In the genomic region with DNA sequence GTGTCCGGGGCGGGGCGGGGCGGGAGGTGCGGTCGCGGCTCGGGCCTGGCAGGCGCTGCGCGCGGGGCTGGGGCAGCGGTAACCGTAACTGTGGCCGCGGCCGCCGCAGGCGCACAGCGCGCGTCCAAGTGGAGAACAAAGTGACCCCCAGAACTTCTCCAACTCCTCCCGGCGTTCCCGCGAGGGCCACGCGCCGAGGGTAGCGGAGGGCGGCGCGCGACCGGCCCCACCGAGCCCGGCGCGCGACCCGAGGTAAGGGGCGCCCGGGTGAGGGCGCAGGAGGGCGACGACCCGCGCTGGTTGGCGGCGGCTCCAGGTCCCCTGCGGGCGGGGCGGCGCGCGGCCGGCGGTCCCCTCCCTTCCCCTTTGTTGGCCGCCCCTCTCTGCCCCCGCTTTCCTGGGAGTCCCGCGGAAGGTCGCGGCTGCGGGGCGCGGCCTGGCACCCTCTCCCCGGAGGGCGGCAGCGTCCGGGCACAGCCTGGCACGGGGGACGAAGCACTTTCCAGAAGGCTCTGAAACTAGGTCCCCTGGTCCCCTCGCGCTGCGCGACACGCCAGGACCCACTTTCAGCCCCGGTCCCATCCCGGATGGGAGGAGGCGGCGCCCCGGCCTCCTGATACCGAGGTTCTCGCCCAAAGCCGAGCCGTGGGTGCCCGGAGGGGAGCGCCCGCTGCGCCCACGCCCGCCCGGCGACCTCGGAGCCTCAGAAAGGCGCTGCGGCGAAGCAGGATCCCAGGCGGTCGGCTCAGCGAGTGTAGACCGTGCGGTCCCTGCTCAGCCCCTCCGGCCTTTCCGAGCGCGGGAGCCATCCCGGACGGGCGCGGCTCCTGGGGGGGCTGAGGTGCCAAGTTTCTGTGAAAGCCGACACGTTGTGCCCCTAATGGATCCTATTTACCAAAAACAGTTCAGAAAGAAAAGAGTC, we compare ENCODE assay signal across 9 cellular contexts. TPM values are rescaled to one million over a fixed set of nuclear protein-coding genes. Genes with fewer than 3 reads are reported as not detected.
DNase-seq lines count a peak whose midpoint lies in the region; ATAC-seq and TF ChIP-seq lines count a peak whose summit lies in the region.
"Had no signal": no experiment of that assay in that cellular context is flagged by ENCODE, and none has a peak within 500 bp of the region (broad histone marks: within the 10 kb centered on the region; RNA-seq: fewer than 3 reads in every experiment).

A gene (plus strand): TSS at position 75 of the 922 bp plus-strand sequence. CDS start 133,909 bp downstream, outside the sequence.

- no peak for TF ChIP-seq RAD21 in liver (IDR thresholded peaks at IDR 0.05)

- H3K4me1 Mint-ChIP-seq in chondrocyte (ENCODE audit: low read depth): peaks cover 15% of the 10 kb centered on the region

- H3K27me3 Mint-ChIP-seq in chondrocyte (ENCODE audit: low read depth): no peaks in the 10 kb centered on the region

- no peaks in the 10 kb centered on the region for H3K9me3 Mint-ChIP-seq in chondrocyte (ENCODE audit: low read depth)

- WGBS in liver: 2% methylated on average over 114 of the region's 114 CpGs

- H3K27ac Mint-ChIP-seq in chondrocyte (ENCODE audit: unreplicated experiment): peak within 1 kb of the TSS; percentile 49

- H3K9me3 ChIP-seq in Panc1 (ENCODE audit: control insufficient read depth, insufficient read depth, low read depth, low read length) (no peaks in the 10 kb centered on the region), liver (ENCODE audit: control insufficient read depth in 4 of 4, low read length in 3 of 4) (no peaks in the 10 kb centered on the region)

- CTCF ChIA-PET in Panc1 (lab: Charles Lee): no interaction called here

- H3K36me3 ChIP-seq in Panc1 (ENCODE audit: control insufficient read depth, insufficient read depth, low read length) (no peaks in the 10 kb centered on the region), liver (ENCODE audit: control insufficient read depth in 4 of 4, insufficient read depth in 3 of 4, low read depth in 1 of 4, low read length in 3 of 4) (no peaks in the 10 kb centered on the region)

- intact Hi-C loops in Panc1 (cut with micrococcal nuclease; ENCODE audit: unreplicated experiment): no loop called here

- H3K36me3 Mint-ChIP-seq in chondrocyte (ENCODE audit: low read depth): no peaks in the 10 kb centered on the region

- POLR2A ChIA-PET in Panc1 (lab: Charles Lee): interaction anchor here (0.8 kb wide), 1 partner anchor 14 kb away, joined by 3 read pairs; no protein-coding TSS in a partner anchor

- peak; percentile 37 for DNase-seq in NCI-H1105 (lab: John Stamatoyannopoulos, UW)
- DNase-seq in NCI-H1105 treated with DMSO at 0.1 percent for 48 hours (lab: John Stamatoyannopoulos, UW): no peak
- DNase-seq in Panc1 (ENCODE audit: low read depth, low spot score): no peak
- no peak for DNase-seq in chondrocyte (ENCODE audit: low spot score)
- DNase-seq in stimulated activated CD4-positive, alpha-beta T cell treated with anti-CD3 and anti-CD28 coated beads, TNF-alpha, amount 100 ng/mL, for 24 hours (ENCODE audit: low read depth in 3 of 3): peak in 2 of 3 experiments; percentile 6 to 35

- H3K27me3 ChIP-seq in Panc1 (ENCODE audit: control insufficient read depth, insufficient read depth, low read length) (no peaks in the 10 kb centered on the region), liver (ENCODE audit: control insufficient read depth in 4 of 4, insufficient read depth in 4 of 4, low read length in 3 of 4) (peaks cover 0 to 14% (median 8%) of the 10 kb centered on the region in 4 donors)

- no peak within 1 kb of the TSS for H3K9ac ChIP-seq in liver (ENCODE audit: low read depth in 1 of 2, low read length in 2 of 2)

- no peak for TF ChIP-seq CTCF in Panc1 (IDR thresholded peaks at IDR 0.05)
- TF ChIP-seq CTCF in chondrocyte (IDR thresholded peaks at IDR 0.05): peak; percentile 36
- TF ChIP-seq CTCF in liver (IDR thresholded peaks at IDR 0.05; ENCODE audit: low read depth, low read length, missing input control): no peak

- peak; percentile 90 for ATAC-seq in Panc1
- ATAC-seq in HG02852 (IDR thresholded peaks at IDR 0.05; ENCODE audit: unreplicated experiment): no peak
- ATAC-seq in GM21381 (IDR thresholded peaks at IDR 0.05; ENCODE audit: unreplicated experiment): no peak

- H3K4me1 ChIP-seq in Panc1 (ENCODE audit: control insufficient read depth, insufficient read depth, low read length) (peaks cover 18% of the 10 kb centered on the region; the same call in 1 of the 2 replicates), liver (ENCODE audit: control insufficient read depth in 4 of 4, insufficient read depth in 4 of 4, low read length in 3 of 4) (peaks cover 5 to 16% (median 11%) of the 10 kb centered on the region in 4 donors)

- H3K4me3 ChIP-seq in Panc1 (ENCODE audit: low read depth in 2 of 2, low read length in 2 of 2): peak within 1 kb of the TSS; percentile 77 to 91
- peak within 1 kb of the TSS in 2 of 3 donors; percentile 8 to 52 for H3K4me3 ChIP-seq in liver (ENCODE audit: low read depth in 1 of 3, low read length in 3 of 3)

- H3K27ac ChIP-seq in Panc1 (ENCODE audit: low read length): peak within 1 kb of the TSS; percentile 80
- no peak within 1 kb of the TSS for H3K27ac ChIP-seq in liver (ENCODE audit: low read depth in 1 of 2, low read length in 2 of 2)
- H3K27ac ChIP-seq: C4-2B had no signal

- BruUV-seq in Panc1 (replicated peaks; lab: Mats Ljungman, UMichigan): no TSS peak

- peak within 1 kb of the TSS; percentile 74 for H3K4me3 Mint-ChIP-seq in chondrocyte (ENCODE audit: unreplicated experiment)

- in situ Hi-C loops in Panc1 (cut with HindIII; ENCODE audit: low pct_unique_long_range_greater_than_20kb, low sequenced_read_pairs): no loop called here

TF ChIP-seq in liver, 16 proteins besides CTCF, POLR2A, EP300 and RAD21:
- TF ChIP-seq, protein P1, sequence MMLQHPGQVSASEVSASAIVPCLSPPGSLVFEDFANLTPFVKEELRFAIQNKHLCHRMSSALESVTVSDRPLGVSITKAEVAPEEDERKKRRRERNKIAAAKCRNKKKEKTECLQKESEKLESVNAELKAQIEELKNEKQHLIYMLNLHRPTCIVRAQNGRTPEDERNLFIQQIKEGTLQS (IDR thresholded peaks at IDR 0.05): no peak
- TF ChIP-seq, protein P2, sequence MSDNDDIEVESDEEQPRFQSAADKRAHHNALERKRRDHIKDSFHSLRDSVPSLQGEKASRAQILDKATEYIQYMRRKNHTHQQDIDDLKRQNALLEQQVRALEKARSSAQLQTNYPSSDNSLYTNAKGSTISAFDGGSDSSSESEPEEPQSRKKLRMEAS (IDR thresholded peaks at IDR 0.05): no peak
- TF ChIP-seq HNF4A (conservative IDR thresholded peaks at IDR 0.05): no peak
- TF ChIP-seq YY1 (IDR thresholded peaks at IDR 0.05): no peak
- no peak for TF ChIP-seq TAF1 (conservative IDR thresholded peaks at IDR 0.05)
- TF ChIP-seq SP1 (IDR thresholded peaks at IDR 0.05): no peak
- no peak for TF ChIP-seq EGR1 (IDR thresholded peaks at IDR 0.05; ENCODE audit: low read depth in 2 of 2)
- TF ChIP-seq, protein P3, sequence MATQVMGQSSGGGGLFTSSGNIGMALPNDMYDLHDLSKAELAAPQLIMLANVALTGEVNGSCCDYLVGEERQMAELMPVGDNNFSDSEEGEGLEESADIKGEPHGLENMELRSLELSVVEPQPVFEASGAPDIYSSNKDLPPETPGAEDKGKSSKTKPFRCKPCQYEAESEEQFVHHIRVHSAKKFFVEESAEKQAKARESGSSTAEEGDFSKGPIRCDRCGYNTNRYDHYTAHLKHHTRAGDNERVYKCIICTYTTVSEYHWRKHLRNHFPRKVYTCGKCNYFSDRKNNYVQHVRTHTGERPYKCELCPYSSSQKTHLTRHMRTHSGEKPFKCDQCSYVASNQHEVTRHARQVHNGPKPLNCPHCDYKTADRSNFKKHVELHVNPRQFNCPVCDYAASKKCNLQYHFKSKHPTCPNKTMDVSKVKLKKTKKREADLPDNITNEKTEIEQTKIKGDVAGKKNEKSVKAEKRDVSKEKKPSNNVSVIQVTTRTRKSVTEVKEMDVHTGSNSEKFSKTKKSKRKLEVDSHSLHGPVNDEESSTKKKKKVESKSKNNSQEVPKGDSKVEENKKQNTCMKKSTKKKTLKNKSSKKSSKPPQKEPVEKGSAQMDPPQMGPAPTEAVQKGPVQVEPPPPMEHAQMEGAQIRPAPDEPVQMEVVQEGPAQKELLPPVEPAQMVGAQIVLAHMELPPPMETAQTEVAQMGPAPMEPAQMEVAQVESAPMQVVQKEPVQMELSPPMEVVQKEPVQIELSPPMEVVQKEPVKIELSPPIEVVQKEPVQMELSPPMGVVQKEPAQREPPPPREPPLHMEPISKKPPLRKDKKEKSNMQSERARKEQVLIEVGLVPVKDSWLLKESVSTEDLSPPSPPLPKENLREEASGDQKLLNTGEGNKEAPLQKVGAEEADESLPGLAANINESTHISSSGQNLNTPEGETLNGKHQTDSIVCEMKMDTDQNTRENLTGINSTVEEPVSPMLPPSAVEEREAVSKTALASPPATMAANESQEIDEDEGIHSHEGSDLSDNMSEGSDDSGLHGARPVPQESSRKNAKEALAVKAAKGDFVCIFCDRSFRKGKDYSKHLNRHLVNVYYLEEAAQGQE (IDR thresholded peaks at IDR 0.05): no peak
- TF ChIP-seq GABPA (IDR thresholded peaks at IDR 0.05 in 1 of 2, conservative IDR thresholded peaks at IDR 0.05 in 1 of 2): no peak
- TF ChIP-seq FOXA1 (IDR thresholded peaks at IDR 0.05): no peak
- no peak for TF ChIP-seq NR2F2 (IDR thresholded peaks at IDR 0.05)
- no peak for TF ChIP-seq HNF4G (IDR thresholded peaks at IDR 0.05)
- TF ChIP-seq JUND (IDR thresholded peaks at IDR 0.05): no peak

RNA-seq across cellular contexts. Expression of the gene that starts here (rescaled TPM):
- total RNA-seq in Panc1 (2021; ENCODE audit: unreplicated experiment): 14.9 TPM
- polyA plus RNA-seq in Panc1 (2012; ENCODE audit: insufficient read length): 8.3 TPM
- total RNA-seq in chondrocyte: 10.7 to 13.8 TPM (median 11.8 TPM) in 3 replicates
- 1 to 10 TPM; 3.1 to 3.7 TPM for total RNA-seq in liver
- 1 to 10 TPM in 1 of 2 donors, under 1 TPM in 1; 0.62 to 1.8 TPM for polyA plus RNA-seq in liver

Comparison
In these comparisons a context has a peak if more than half of its experiments do, and no peak if none do; other contexts are left out.
1. DNase-seq: peak in NCI-H1105 (single experiment) and stimulated activated CD4-positive, alpha-beta T cell treated with anti-CD3 and anti-CD28 coated beads, TNF-alpha, amount 100 ng/mL, for 24 hours (2 of 3); none in NCI-H1105 treated with DMSO at 0.1 percent for 48 hours (single experiment), Panc1 (single experiment) and chondrocyte (single experiment).